14 cellular contexts compared by ENCODE assay signal in the genomic region with DNA sequence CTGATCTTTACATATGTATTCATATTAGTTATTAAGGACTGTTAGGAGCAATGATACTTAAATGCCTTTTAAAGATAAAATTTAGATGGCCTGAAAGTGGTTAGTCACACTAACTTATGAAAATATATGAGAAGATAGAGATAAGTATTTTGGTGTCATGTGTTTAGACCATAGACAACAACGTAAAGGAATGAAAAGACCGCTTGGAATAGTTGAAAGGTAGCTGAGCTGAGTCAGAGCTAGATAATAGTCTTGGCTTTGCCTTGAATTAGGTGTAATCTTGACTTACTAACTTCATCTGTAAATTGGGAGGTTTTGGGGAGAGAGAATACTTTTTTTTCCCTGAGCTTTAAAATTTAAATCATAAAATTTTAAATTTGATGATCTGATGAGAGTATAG.
A peak's percentile ranks its signal among the peaks of the same experiment; 100 is the strongest.
DNase-seq lines count a peak whose midpoint lies in the region; FAIRE-seq and TF ChIP-seq lines count a peak whose summit lies in the region.
"Had no signal": no experiment of that assay in that cellular context is flagged by ENCODE, and none has a peak within 500 bp of the region (broad histone marks: within the 10 kb centered on the region; RNA-seq: fewer than 3 reads in every experiment).

No MANE protein-coding gene starts in this region.

- no peak for TF ChIP-seq RAD21 in SK-N-SH (IDR thresholded peaks at IDR 0.05; ENCODE audit: low read length)

- H4K20me1 ChIP-seq in keratinocyte (ENCODE audit: control insufficient read depth, extremely low read depth, insufficient read depth, low read length) (peaks cover 3% of the 10 kb centered on the region), SK-N-SH (ENCODE audit: insufficient read depth) (peaks cover 61% of the 10 kb centered on the region)

- H3K79me2 ChIP-seq in keratinocyte (ENCODE audit: control insufficient read depth, insufficient read depth, low read length) (peaks cover 78% of the 10 kb centered on the region), SK-N-SH (ENCODE audit: insufficient read depth) (peaks cover 92% of the 10 kb centered on the region)

- no peak for TF ChIP-seq EP300 in SK-N-SH (IDR thresholded peaks at IDR 0.05; ENCODE audit: borderline replicate concordance in 1 of 2, low read depth in 1 of 2, low read length in 1 of 2)

- H3F3A ChIP-seq in SK-N-SH (replicated peaks; ENCODE audit: insufficient read depth) = no peaks in the 10 kb centered on the region

- no peak for TF ChIP-seq CTCF in choroid plexus epithelial cell (conservative IDR thresholded peaks at IDR 0.05; ENCODE audit: low read depth, low read length)
- no peak for TF ChIP-seq CTCF in keratinocyte (optimal IDR thresholded peaks at IDR 0.05 in 1 of 3, IDR thresholded peaks at IDR 0.05 in 1 of 3, conservative IDR thresholded peaks at IDR 0.05 in 1 of 3; ENCODE audit: extremely low read depth in 1 of 3, insufficient read depth in 2 of 3, low read length in 3 of 3)
- no peak for TF ChIP-seq CTCF in SK-N-SH (IDR thresholded peaks at IDR 0.05)

- H3K4me3 ChIP-seq in choroid plexus epithelial cell (ENCODE audit: low read depth, low read length) (no peak overlapping the region), keratinocyte (ENCODE audit: control insufficient read depth in 2 of 3, extremely low read depth in 1 of 3, insufficient read depth in 2 of 3, low read depth in 1 of 3, low read length in 3 of 3) (no peak overlapping the region), SK-N-SH (ENCODE audit: low read depth in 2 of 2, low read length in 1 of 2) (no peak overlapping the region)
- H3K4me3 ChIP-seq: A549, GM23248 had no signal

- H3K9me3 ChIP-seq in keratinocyte (ENCODE audit: control insufficient read depth, low read depth, low read length) = no peaks in the 10 kb centered on the region
- H3K9me3 ChIP-seq in SK-N-SH = no peaks in the 10 kb centered on the region
- H3K9me3 ChIP-seq: A549 had no signal

- H3K27me3 ChIP-seq in keratinocyte (ENCODE audit: control insufficient read depth, extremely low read depth, insufficient read depth, low read length) (no peaks in the 10 kb centered on the region), SK-N-SH (ENCODE audit: insufficient read depth) (no peaks in the 10 kb centered on the region)

- no peaks in the 10 kb centered on the region for H3K9me1 ChIP-seq in keratinocyte (ENCODE audit: control insufficient read depth, extremely low read depth, insufficient read depth, low read length)

- WGBS in SK-N-SH (ENCODE audit: low lambda C conversion rate) = 94% methylated on average over 2 of the region's 2 CpGs

- peak; percentile 17 for FAIRE-seq in keratinocyte (lab: Jason Lieb, UNC)
- FAIRE-seq: GM19239 had no signal

- CTCF ChIA-PET in SK-N-SH (lab: Yijun Ruan, JAX) = no interaction called here

- peaks cover 0 to 4% of the 10 kb centered on the region in 2 experiments for H3K36me3 ChIP-seq in keratinocyte (ENCODE audit: control insufficient read depth in 2 of 2, extremely low read depth in 1 of 2, insufficient read depth in 2 of 2, low read length in 2 of 2)
- H3K36me3 ChIP-seq in SK-N-SH (replicated peaks in 1 of 2; ENCODE audit: control insufficient read depth in 1 of 2, insufficient read depth in 2 of 2, low read length in 1 of 2) = peaks cover 26 to 50% of the 10 kb centered on the region in 2 experiments

- H2AFZ ChIP-seq in keratinocyte (ENCODE audit: control insufficient read depth, low read length) = no peak overlapping the region
- H2AFZ ChIP-seq in SK-N-SH (ENCODE audit: low read depth) = no peak overlapping the region
- H2AFZ ChIP-seq: GM23248 had no signal

- H3K27ac ChIP-seq in keratinocyte (ENCODE audit: control insufficient read depth, insufficient read depth, low read length) (no peak overlapping the region), SK-N-SH (ENCODE audit: low read depth in 2 of 2, low read length in 1 of 2) (no peak overlapping the region)
- H3K27ac ChIP-seq: A549, GM23248 had no signal

- POLR2A ChIA-PET in SK-N-SH (lab: Yijun Ruan, JAX) = no interaction called here

- H3K4me1 ChIP-seq in keratinocyte (ENCODE audit: control insufficient read depth, extremely low read depth, insufficient read depth, low read length) = peaks cover 9% of the 10 kb centered on the region
- peaks cover 13% of the 10 kb centered on the region in 2 experiments; a peak in 3 of 4 replicates for H3K4me1 ChIP-seq in SK-N-SH (ENCODE audit: control insufficient read depth in 1 of 2, insufficient read depth in 2 of 2, low read depth in 1 of 2, low read length in 1 of 2)

- H3K9ac ChIP-seq in keratinocyte (ENCODE audit: control insufficient read depth, extremely low read depth, insufficient read depth, low read length) (no peak overlapping the region), SK-N-SH (no peak overlapping the region)
- H3K9ac ChIP-seq: GM23248 had no signal

- H3K4me2 ChIP-seq in keratinocyte (ENCODE audit: control insufficient read depth, extremely low read depth, insufficient read depth, low read depth, low read length) = no peak overlapping the region
- no peak overlapping the region for H3K4me2 ChIP-seq in SK-N-SH
- H3K4me2 ChIP-seq: A549 had no signal

- dilution Hi-C loops in keratinocyte (cut with MboI; ENCODE audit: extremely low pct_ligation_motif_present, low sequenced_read_pairs) = no loop called here

- DNase-seq in NCI-H226 (peak; percentile 13), choroid plexus epithelial cell (ENCODE audit: low read depth) (peak; percentile 56), keratinocyte (ENCODE audit: low read depth, low spot score) (no peak), NCI-H446 (lab: John Stamatoyannopoulos, UW) (no peak), NCI-H1105 (lab: John Stamatoyannopoulos, UW) (no peak), SK-N-SH (no peak)
- DNase-seq: CD8-positive, alpha-beta T cell; COR-L47; DMS53; GF-D8; GM23248; H7 had no signal

- H3K9me2 ChIP-seq in SK-N-SH = no peaks in the 10 kb centered on the region

TF ChIP-seq in SK-N-SH, 30 proteins besides CTCF, POLR2A, EP300 and RAD21:
- no peak for TF ChIP-seq MEF2A (IDR thresholded peaks at IDR 0.05; ENCODE audit: borderline replicate concordance, low read depth)
- no peak for TF ChIP-seq GATA2 (CRISPR knock-in tag; IDR thresholded peaks at IDR 0.05)
- no peak for TF ChIP-seq NFIC (IDR thresholded peaks at IDR 0.05; ENCODE audit: borderline replicate concordance)
- TF ChIP-seq RXRA (IDR thresholded peaks at IDR 0.05; ENCODE audit: borderline replicate concordance, low read depth) = no peak
- TF ChIP-seq CHD2 (IDR thresholded peaks at IDR 0.05; ENCODE audit: low read length, partially characterized antibody) = no peak
- TF ChIP-seq SIN3A (IDR thresholded peaks at IDR 0.05; ENCODE audit: borderline replicate concordance, low read depth, low read length) = no peak
- TF ChIP-seq YY1 (IDR thresholded peaks at IDR 0.05; ENCODE audit: low read depth) = no peak
- no peak for TF ChIP-seq FOXJ3 (CRISPR knock-in tag; IDR thresholded peaks at IDR 0.05)
- TF ChIP-seq, protein P1, sequence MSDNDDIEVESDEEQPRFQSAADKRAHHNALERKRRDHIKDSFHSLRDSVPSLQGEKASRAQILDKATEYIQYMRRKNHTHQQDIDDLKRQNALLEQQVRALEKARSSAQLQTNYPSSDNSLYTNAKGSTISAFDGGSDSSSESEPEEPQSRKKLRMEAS (IDR thresholded peaks at IDR 0.05; ENCODE audit: low read depth) = no peak
- no peak for TF ChIP-seq ELF1 (IDR thresholded peaks at IDR 0.05)
- TF ChIP-seq, protein P2, sequence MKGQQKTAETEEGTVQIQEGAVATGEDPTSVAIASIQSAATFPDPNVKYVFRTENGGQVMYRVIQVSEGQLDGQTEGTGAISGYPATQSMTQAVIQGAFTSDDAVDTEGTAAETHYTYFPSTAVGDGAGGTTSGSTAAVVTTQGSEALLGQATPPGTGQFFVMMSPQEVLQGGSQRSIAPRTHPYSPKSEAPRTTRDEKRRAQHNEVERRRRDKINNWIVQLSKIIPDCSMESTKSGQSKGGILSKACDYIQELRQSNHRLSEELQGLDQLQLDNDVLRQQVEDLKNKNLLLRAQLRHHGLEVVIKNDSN (IDR thresholded peaks at IDR 0.05; ENCODE audit: borderline replicate concordance, low read depth) = no peak
- no peak for TF ChIP-seq FOSL2 (IDR thresholded peaks at IDR 0.05; ENCODE audit: borderline replicate concordance, low read depth)
- TF ChIP-seq TCF12 (IDR thresholded peaks at IDR 0.05) = no peak
- TF ChIP-seq, protein P3, sequence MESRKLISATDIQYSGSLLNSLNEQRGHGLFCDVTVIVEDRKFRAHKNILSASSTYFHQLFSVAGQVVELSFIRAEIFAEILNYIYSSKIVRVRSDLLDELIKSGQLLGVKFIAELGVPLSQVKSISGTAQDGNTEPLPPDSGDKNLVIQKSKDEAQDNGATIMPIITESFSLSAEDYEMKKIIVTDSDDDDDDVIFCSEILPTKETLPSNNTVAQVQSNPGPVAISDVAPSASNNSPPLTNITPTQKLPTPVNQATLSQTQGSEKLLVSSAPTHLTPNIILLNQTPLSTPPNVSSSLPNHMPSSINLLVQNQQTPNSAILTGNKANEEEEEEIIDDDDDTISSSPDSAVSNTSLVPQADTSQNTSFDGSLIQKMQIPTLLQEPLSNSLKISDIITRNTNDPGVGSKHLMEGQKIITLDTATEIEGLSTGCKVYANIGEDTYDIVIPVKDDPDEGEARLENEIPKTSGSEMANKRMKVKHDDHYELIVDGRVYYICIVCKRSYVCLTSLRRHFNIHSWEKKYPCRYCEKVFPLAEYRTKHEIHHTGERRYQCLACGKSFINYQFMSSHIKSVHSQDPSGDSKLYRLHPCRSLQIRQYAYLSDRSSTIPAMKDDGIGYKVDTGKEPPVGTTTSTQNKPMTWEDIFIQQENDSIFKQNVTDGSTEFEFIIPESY (IDR thresholded peaks at IDR 0.05; ENCODE audit: borderline replicate concordance, low read depth) = no peak
- TF ChIP-seq POLR2AphosphoS5 (IDR thresholded peaks at IDR 0.05; ENCODE audit: low read depth, low read length) = no peak
- TF ChIP-seq, protein P4, sequence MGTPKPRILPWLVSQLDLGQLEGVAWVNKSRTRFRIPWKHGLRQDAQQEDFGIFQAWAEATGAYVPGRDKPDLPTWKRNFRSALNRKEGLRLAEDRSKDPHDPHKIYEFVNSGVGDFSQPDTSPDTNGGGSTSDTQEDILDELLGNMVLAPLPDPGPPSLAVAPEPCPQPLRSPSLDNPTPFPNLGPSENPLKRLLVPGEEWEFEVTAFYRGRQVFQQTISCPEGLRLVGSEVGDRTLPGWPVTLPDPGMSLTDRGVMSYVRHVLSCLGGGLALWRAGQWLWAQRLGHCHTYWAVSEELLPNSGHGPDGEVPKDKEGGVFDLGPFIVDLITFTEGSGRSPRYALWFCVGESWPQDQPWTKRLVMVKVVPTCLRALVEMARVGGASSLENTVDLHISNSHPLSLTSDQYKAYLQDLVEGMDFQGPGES (IDR thresholded peaks at IDR 0.05; ENCODE audit: low read depth, low read length) = no peak
- no peak for TF ChIP-seq RCOR1 (IDR thresholded peaks at IDR 0.05; ENCODE audit: low read length)
- TF ChIP-seq EZH2phosphoT487 (IDR thresholded peaks at IDR 0.05; ENCODE audit: borderline replicate concordance, low read depth) = no peak
- no peak for TF ChIP-seq TAF1 (IDR thresholded peaks at IDR 0.05; ENCODE audit: borderline replicate concordance, low read depth, low read length)

Comparison
In these comparisons a context has a peak if more than half of its experiments do, and no peak if none do; other contexts are left out.
1. DNase-seq: peak in NCI-H226 (single experiment) and choroid plexus epithelial cell (single experiment); none in keratinocyte (single experiment), NCI-H446 (0 of 2), NCI-H1105 (single experiment) and SK-N-SH (single experiment).